ENCODE assay signal across 2 cellular contexts in genomic region chr17:71546369-71546864, GRCh38.
TF ChIP-seq lines count a peak whose summit lies in the region.

No MANE protein-coding gene starts in this region.

TF ChIP-seq in SK-N-SH, 30 proteins besides CTCF, POLR2A, EP300 and RAD21:
- no peak for TF ChIP-seq IRF3 (IDR thresholded peaks at IDR 0.05; ENCODE audit: low read depth, low read length)
- no peak for TF ChIP-seq JUND (IDR thresholded peaks at IDR 0.05)
- TF ChIP-seq MEF2A (IDR thresholded peaks at IDR 0.05; ENCODE audit: borderline replicate concordance, low read depth) = no peak
- no peak for TF ChIP-seq GABPA (IDR thresholded peaks at IDR 0.05; ENCODE audit: low read depth)
- no peak for TF ChIP-seq USF2 (IDR thresholded peaks at IDR 0.05; ENCODE audit: borderline replicate concordance, low read depth, low read length)
- no peak for TF ChIP-seq RXRA (IDR thresholded peaks at IDR 0.05; ENCODE audit: borderline replicate concordance, low read depth)
- TF ChIP-seq TEAD4 (IDR thresholded peaks at IDR 0.05; ENCODE audit: borderline replicate concordance, insufficient read depth) = no peak
- TF ChIP-seq CHD2 (IDR thresholded peaks at IDR 0.05; ENCODE audit: low read length, partially characterized antibody) = no peak
- TF ChIP-seq NRF1 (IDR thresholded peaks at IDR 0.05; ENCODE audit: low read depth, low read length) = no peak
- no peak for TF ChIP-seq FOXJ3 (CRISPR knock-in tag; IDR thresholded peaks at IDR 0.05)

TF ChIP-seq in IMR-90, 13 proteins besides CTCF, POLR2A, EP300 and RAD21 (continued from another document):
- TF ChIP-seq USF2 (IDR thresholded peaks at IDR 0.05; ENCODE audit: low read depth, low read length) (no peak), CEBPB (IDR thresholded peaks at IDR 0.05; ENCODE audit: low read depth, low read length) (no peak), MXI1 (IDR thresholded peaks at IDR 0.05; ENCODE audit: borderline replicate concordance, low read depth, low read length) (no peak)
